2 cellular contexts compared by ENCODE assay signal in genomic region chr6:30763155-30763617, GRCh38.
TF ChIP-seq lines count a peak whose summit lies in the region.

No MANE protein-coding gene starts in this region.

TF ChIP-seq in IMR-90, 13 proteins besides CTCF, POLR2A, EP300 and RAD21:
- TF ChIP-seq BHLHE40 (IDR thresholded peaks at IDR 0.05; ENCODE audit: low read depth, low read length) (no peak), MAFK (IDR thresholded peaks at IDR 0.05; ENCODE audit: low read depth, low read length) (no peak), CHD1 (IDR thresholded peaks at IDR 0.05; ENCODE audit: low read depth, low read length) (no peak), MAZ (IDR thresholded peaks at IDR 0.05; ENCODE audit: borderline replicate concordance, low read depth, low read length) (no peak), SMC3 (IDR thresholded peaks at IDR 0.05; ENCODE audit: low read depth, low read length) (no peak), NFE2L2 (IDR thresholded peaks at IDR 0.05; ENCODE audit: low read depth, low read length) (no peak), RCOR1 (IDR thresholded peaks at IDR 0.05; ENCODE audit: insufficient replicate concordance, low read length) (no peak), FOS (IDR thresholded peaks at IDR 0.05; ENCODE audit: low read depth, low read length) (no peak)
TF ChIP-seq in IMR-90: peak in this region for 0.

TF ChIP-seq in H1, 55 proteins besides CTCF, POLR2A, EP300 and RAD21:
- no peak for TF ChIP-seq RFX5 (IDR thresholded peaks at IDR 0.05; ENCODE audit: borderline replicate concordance, low read depth, low read length)
- no peak for TF ChIP-seq SRF (IDR thresholded peaks at IDR 0.05; ENCODE audit: low read depth, low read length)
- no peak for TF ChIP-seq EZH2 (IDR thresholded peaks at IDR 0.05; ENCODE audit: low read depth, low read length, severe bottlenecking)
- TF ChIP-seq TCF12 (IDR thresholded peaks at IDR 0.05; ENCODE audit: low read depth, low read length): no peak
- TF ChIP-seq E2F6 (IDR thresholded peaks at IDR 0.05): no peak
- TF ChIP-seq RBBP5 (IDR thresholded peaks at IDR 0.05; ENCODE audit: borderline replicate concordance, low read depth, low read length): no peak
- no peak for TF ChIP-seq SP1 (IDR thresholded peaks at IDR 0.05; ENCODE audit: low read depth, low read length)
- TF ChIP-seq TEAD4 (IDR thresholded peaks at IDR 0.05; ENCODE audit: low read depth, low read length): no peak
- TF ChIP-seq ZNF274 (IDR thresholded peaks at IDR 0.05; ENCODE audit: borderline replicate concordance, extremely low read depth, low read length): no peak
- no peak for TF ChIP-seq CTBP2 (IDR thresholded peaks at IDR 0.05; ENCODE audit: borderline replicate concordance, insufficient read depth, insufficient read length, low read length)
- TF ChIP-seq NANOG (IDR thresholded peaks at IDR 0.05; ENCODE audit: insufficient read depth, low read depth, low read length, poor library complexity, severe bottlenecking): no peak
- TF ChIP-seq SIX5 (IDR thresholded peaks at IDR 0.05; ENCODE audit: low read depth, low read length): no peak
- no peak for TF ChIP-seq RXRA (IDR thresholded peaks at IDR 0.05; ENCODE audit: insufficient read depth, low read depth, low read length)
- TF ChIP-seq SP2 (IDR thresholded peaks at IDR 0.05; ENCODE audit: low read length): no peak
- TF ChIP-seq MAFK (IDR thresholded peaks at IDR 0.05; ENCODE audit: low read depth, low read length): no peak
TF ChIP-seq in H1: peak in this region for 0.
